Comparison of ENCODE assay signal across 34 cellular contexts in genomic region chr12:121693155-121693554, GRCh38. TPM values are rescaled to one million over a fixed set of nuclear protein-coding genes. Genes with fewer than 3 reads are reported as not detected.
"Had no signal": no experiment of that assay in that cellular context is flagged by ENCODE, and none has a peak within 500 bp of the region (broad histone marks: within the 10 kb centered on the region; RNA-seq: fewer than 3 reads in every experiment).

No MANE protein-coding gene starts in this region.

- H3K36me3 ChIP-seq: ascending aorta, MG63, SJCRH30 had no signal

- H3K4me3 ChIP-seq: ascending aorta, MG63, PC-9, SJCRH30, SK-N-MC had no signal

- H3K4me1 ChIP-seq: ascending aorta had no signal

- H3K9me3 Mint-ChIP-seq: activated CD4-positive, alpha-beta T cell treated with anti-CD3 and anti-CD28 coated beads, Interleukin-2, amount 10 ng/mL, durations not matched to agents 24 days and 14 days; activated CD8-positive, alpha-beta T cell treated with anti-CD3 and anti-CD28 coated beads for 36 hours; activated naive CD8-positive, alpha-beta T cell treated with anti-CD3 and anti-CD28 coated beads, Interleukin-2, amount 10 ng/mL, durations not matched to agents 7 days and 5 days; activated T-cell treated with anti-CD3 and anti-CD28 coated beads, Interleukin-2, amount 50 U/mL, for 72 hours; activated T-helper 17 cell treated with anti-CD3 and anti-CD28 coated beads, Interleukin-2, amount 50 U/mL, for 72 hours; T-helper 1 cell treated with Interleukin-12 subunit alpha and Interleukin-12 subunit beta and Interleukin-4 antibody, amounts not matched to agents 30 μg/mL and 1 μg/mL, for 36 hours; T-helper 2 cell treated with Interferon-gamma antibody and Interleukin-4, amounts not matched to agents 5 μg/mL and 100 μg/mL, for 36 hours had no signal

- H3K36me3 Mint-ChIP-seq: activated naive CD8-positive, alpha-beta T cell treated with anti-CD3 and anti-CD28 coated beads, Interleukin-2, amount 10 ng/mL, durations not matched to agents 7 days and 5 days had no signal

- H3K27ac ChIP-seq: ascending aorta, PC-9, RWPE1, SJCRH30, SK-N-MC had no signal

- H3K27me3 ChIP-seq: ascending aorta, MG63, SJCRH30 had no signal

- DNase-seq: activated CD4-positive, alpha-beta T cell treated with anti-CD3 and anti-CD28 coated beads, Interleukin-2, amount 10 ng/mL, durations not matched to agents 24 days and 14 days; activated CD4-positive, alpha-beta T cell treated with anti-CD3 and anti-CD28 coated beads, Interleukin-2, amount 50 U/mL, for 4 hours; activated CD8-positive, alpha-beta T cell treated with anti-CD3 and anti-CD28 coated beads for 36 hours; activated effector memory CD4-positive, alpha-beta T cell treated with anti-CD3 and anti-CD28 coated beads, Interleukin-2, amount 50 U/mL, for 16 hours; activated naive CD4-positive, alpha-beta T cell; activated naive CD4-positive, alpha-beta T cell treated with anti-CD3 and anti-CD28 coated beads, Interleukin-2, amount 50 U/mL, for 16 hours; activated naive CD8-positive, alpha-beta T cell treated with anti-CD3 and anti-CD28 coated beads, Interleukin-2, amount 10 ng/mL, durations not matched to agents 7 days and 5 days; activated T-cell treated with anti-CD3 and anti-CD28 coated beads, Interleukin-2, amount 50 U/mL, for 1 hour; activated T-cell treated with anti-CD3 and anti-CD28 coated beads, Interleukin-2, amount 50 U/mL, for 72 hours; amygdala; caudate nucleus; cerebellar nuclear complex; Karpas-422; KBM-7; MG63; NCI-H1048; NCI-H1105 treated with DMSO at 0.1 percent for 48 hours; NCI-H1436; NCI-H1694; NCI-H2029; NCI-H2171 treated with DMSO at 0.1 percent for 48 hours; NCI-H345; NCI-H524 treated with DMSO at 0.1 percent for 48 hours; NCI-H748 treated with DMSO at 0.1 percent for 48 hours; NK-92 treated with Interleukin-12 subunit alpha and Interleukin-12 subunit beta, amount 100 ng/mL, for 24 hours; PC-9; SHP77; SJCRH30 had no signal

- H3K4me1 Mint-ChIP-seq: activated CD4-positive, alpha-beta T cell treated with anti-CD3 and anti-CD28 coated beads, Interleukin-2, amount 10 ng/mL, durations not matched to agents 24 days and 14 days; activated naive CD8-positive, alpha-beta T cell treated with anti-CD3 and anti-CD28 coated beads, Interleukin-2, amount 10 ng/mL, durations not matched to agents 7 days and 5 days; activated T-helper 17 cell treated with anti-CD3 and anti-CD28 coated beads, Interleukin-2, amount 50 U/mL, for 72 hours had no signal

- H2AFZ ChIP-seq: PC-9 had no signal

- H3K27ac Mint-ChIP-seq: activated CD4-positive, alpha-beta T cell treated with anti-CD3 and anti-CD28 coated beads, Interleukin-2, amount 10 ng/mL, durations not matched to agents 24 days and 14 days; activated CD8-positive, alpha-beta T cell treated with anti-CD3 and anti-CD28 coated beads for 36 hours; activated naive CD8-positive, alpha-beta T cell treated with anti-CD3 and anti-CD28 coated beads, Interleukin-2, amount 10 ng/mL, durations not matched to agents 7 days and 5 days; activated T-cell treated with anti-CD3 and anti-CD28 coated beads, Interleukin-2, amount 50 U/mL, for 72 hours; activated T-helper 17 cell treated with anti-CD3 and anti-CD28 coated beads, Interleukin-2, amount 50 U/mL, for 72 hours; T-helper 1 cell treated with Interleukin-12 subunit alpha and Interleukin-12 subunit beta and Interleukin-4 antibody, amounts not matched to agents 30 μg/mL and 1 μg/mL, for 36 hours; T-helper 2 cell treated with Interferon-gamma antibody and Interleukin-4, amounts not matched to agents 5 μg/mL and 100 μg/mL, for 36 hours had no signal

- H3K27me3 Mint-ChIP-seq: activated CD8-positive, alpha-beta T cell treated with anti-CD3 and anti-CD28 coated beads for 36 hours; activated naive CD8-positive, alpha-beta T cell treated with anti-CD3 and anti-CD28 coated beads, Interleukin-2, amount 10 ng/mL, durations not matched to agents 7 days and 5 days; activated T-helper 17 cell treated with anti-CD3 and anti-CD28 coated beads, Interleukin-2, amount 50 U/mL, for 72 hours had no signal

- ATAC-seq: activated CD8-positive, alpha-beta T cell treated with anti-CD3 and anti-CD28 coated beads for 36 hours; activated T-cell treated with anti-CD3 and anti-CD28 coated beads, Interleukin-2, amount 50 U/mL, for 72 hours; activated T-helper 17 cell treated with anti-CD3 and anti-CD28 coated beads, Interleukin-2, amount 50 U/mL, for 72 hours had no signal

- H3K4me3 Mint-ChIP-seq: activated CD4-positive, alpha-beta T cell treated with anti-CD3 and anti-CD28 coated beads, Interleukin-2, amount 10 ng/mL, durations not matched to agents 24 days and 14 days; activated CD8-positive, alpha-beta T cell treated with anti-CD3 and anti-CD28 coated beads for 36 hours; activated naive CD8-positive, alpha-beta T cell treated with anti-CD3 and anti-CD28 coated beads, Interleukin-2, amount 10 ng/mL, durations not matched to agents 7 days and 5 days; activated T-cell treated with anti-CD3 and anti-CD28 coated beads, Interleukin-2, amount 50 U/mL, for 72 hours; activated T-helper 17 cell treated with anti-CD3 and anti-CD28 coated beads, Interleukin-2, amount 50 U/mL, for 72 hours; T-helper 1 cell treated with Interleukin-12 subunit alpha and Interleukin-12 subunit beta and Interleukin-4 antibody, amounts not matched to agents 30 μg/mL and 1 μg/mL, for 36 hours; T-helper 2 cell treated with Interferon-gamma antibody and Interleukin-4, amounts not matched to agents 5 μg/mL and 100 μg/mL, for 36 hours had no signal

- H3K4me2 ChIP-seq: PC-9 had no signal

- H3K9me3 ChIP-seq: ascending aorta, MG63, SJCRH30 had no signal

RNA-seq across cellular contexts. Expression of gene MORN3, which starts 23.7 kb away (rescaled TPM):
- total RNA-seq: ascending aorta had no signal
